ENCODE assay signal across 8 cellular contexts in genomic region chr4:146095091-146095690, GRCh38.
DNase-seq lines count a peak whose midpoint lies in the region; ATAC-seq and TF ChIP-seq lines count a peak whose summit lies in the region.

No MANE protein-coding gene starts in this region.

- intact Hi-C loops in MCF 10A (cut with micrococcal nuclease): loop anchor here (1.0 to 5.0 kb wide), 3 partner anchors 81 to 821 kb away; no protein-coding TSS in a partner anchor

- CTCF ChIA-PET in MCF 10A (lab: Yijun Ruan, JAX): interaction anchor here (0.6 to 3.4 kb wide), 37 partner anchors 9 to 999 kb away, joined by 3 to 32 read pairs (median 4); partner anchors contain the start of gene LSM6

- H3K4me3 Mint-ChIP-seq in MCF 10A (ENCODE audit: unreplicated experiment): no peak overlapping the region

- POLR2A ChIA-PET in MCF 10A (lab: Yijun Ruan, JAX): interaction anchor here (0.6 to 1.3 kb wide), 6 partner anchors 15 to 341 kb away, joined by 3 to 5 read pairs (median 3); partner anchors contain the start of gene LSM6

- H3K27ac Mint-ChIP-seq in MCF 10A (ENCODE audit: low read depth, unreplicated experiment): no peak overlapping the region

- no peaks in the 10 kb centered on the region for H3K4me1 Mint-ChIP-seq in MCF 10A (ENCODE audit: insufficient read depth, unreplicated experiment)

- H3K27ac ChIP-seq in C4-2B: no peak overlapping the region

- no peaks in the 10 kb centered on the region for H3K9me3 Mint-ChIP-seq in MCF 10A (ENCODE audit: unreplicated experiment)

- no TSS peak for BruUV-seq in MCF 10A (replicated peaks; lab: Mats Ljungman, UMichigan)

- ATAC-seq in GM19463 (IDR thresholded peaks at IDR 0.05; ENCODE audit: unreplicated experiment): no peak

- TF ChIP-seq CTCF in C4-2B (conservative IDR thresholded peaks at IDR 0.05) (peak; percentile 84), GM12864 (IDR thresholded peaks at IDR 0.05; ENCODE audit: low read depth, low read length, missing control alignments) (peak; percentile 70), MCF 10A (IDR thresholded peaks at IDR 0.05; ENCODE audit: unreplicated experiment) (peak; percentile 72)

- DNase-seq in GM12864 (ENCODE audit: low read depth) (no peak), NCI-H2171 treated with DMSO at 0.1 percent for 48 hours (lab: John Stamatoyannopoulos, UW) (peak; percentile 16), MCF 10A (ENCODE audit: unreplicated experiment) (peak; percentile 79), lung microvascular endothelial cell (ENCODE audit: low read depth in 2 of 2) (peak; percentile 70 to 82), middle frontal gyrus (ENCODE audit: extremely low spot score, low spot score) (no peak), cortex of kidney (lab: John Stamatoyannopoulos, UW) (no peak)

- no peaks in the 10 kb centered on the region for H3K27me3 Mint-ChIP-seq in MCF 10A (ENCODE audit: insufficient read depth, unreplicated experiment)

- H3K4me3 ChIP-seq in GM12864 (ENCODE audit: low read depth, low read length): no peak overlapping the region

- H3K36me3 Mint-ChIP-seq in MCF 10A (ENCODE audit: insufficient read depth, unreplicated experiment): no peaks in the 10 kb centered on the region

Comparison
In these comparisons a context has a peak if more than half of its experiments do, and no peak if none do; other contexts are left out.
1. DNase-seq: peak in NCI-H2171 treated with DMSO at 0.1 percent for 48 hours (single experiment), MCF 10A (single experiment) and lung microvascular endothelial cell (2 of 2); none in GM12864 (single experiment), middle frontal gyrus (single experiment) and cortex of kidney (single experiment).
2. Peak in every context shown above with its lines, with median percentiles within 50 percentile points of each other: CTCF ChIP-seq.